1 cellular context compared by ENCODE assay signal in the genomic region with DNA sequence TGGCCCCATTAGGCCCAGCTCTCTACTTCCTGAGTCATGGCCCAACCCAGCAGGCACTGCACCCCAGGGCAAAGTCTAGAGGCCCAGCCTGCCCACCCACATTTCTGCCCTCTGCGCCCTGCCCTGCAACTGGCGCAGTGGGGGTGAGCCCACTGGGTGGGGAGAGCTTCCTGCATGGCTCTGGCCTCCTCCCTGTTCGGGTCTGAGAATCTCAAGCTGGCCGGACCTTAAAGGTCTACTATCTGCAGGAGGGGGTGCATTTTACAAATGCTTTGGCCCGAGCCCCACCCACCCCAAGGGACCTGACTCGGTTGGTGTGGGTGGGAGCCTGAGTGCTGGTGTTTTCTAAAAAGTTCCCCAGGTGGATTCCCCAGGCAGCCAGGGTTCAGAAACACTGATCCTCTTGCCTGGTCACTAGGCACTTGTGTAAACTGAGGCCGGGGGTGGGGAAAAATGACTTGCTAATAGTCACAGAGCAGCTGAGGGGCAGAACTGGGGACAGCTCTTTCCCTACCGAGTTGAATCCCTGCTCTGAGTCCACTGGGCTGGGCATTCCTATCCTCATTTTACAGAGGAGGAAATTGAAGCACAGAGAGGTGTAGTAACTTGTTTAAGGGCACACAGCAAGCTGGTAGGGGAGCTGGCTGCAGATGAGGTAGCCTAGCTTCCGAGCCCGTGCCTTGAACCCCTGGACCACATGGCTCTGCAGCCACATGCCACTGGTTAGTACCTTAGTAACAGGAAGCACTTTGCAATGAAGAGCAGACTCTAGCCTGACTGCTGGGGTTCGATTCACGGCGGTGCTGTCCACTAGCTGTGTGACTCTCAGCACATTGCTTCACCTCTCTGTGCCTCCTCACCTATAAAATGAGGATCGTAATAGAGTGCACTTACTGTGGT.
TF ChIP-seq lines count a peak whose summit lies in the region.

No MANE protein-coding gene starts in this region.

TF ChIP-seq in IMR-90, 13 proteins besides CTCF, POLR2A, EP300 and RAD21:
- no peak for TF ChIP-seq FOS (IDR thresholded peaks at IDR 0.05; ENCODE audit: low read depth, low read length)
- TF ChIP-seq SMC3 (IDR thresholded peaks at IDR 0.05; ENCODE audit: low read depth, low read length): no peak
- TF ChIP-seq BHLHE40 (IDR thresholded peaks at IDR 0.05; ENCODE audit: low read depth, low read length): no peak
- TF ChIP-seq NFE2L2 (IDR thresholded peaks at IDR 0.05; ENCODE audit: low read depth, low read length): no peak
- no peak for TF ChIP-seq RCOR1 (IDR thresholded peaks at IDR 0.05; ENCODE audit: insufficient replicate concordance, low read length)
- no peak for TF ChIP-seq MXI1 (IDR thresholded peaks at IDR 0.05; ENCODE audit: borderline replicate concordance, low read depth, low read length)
- no peak for TF ChIP-seq MAFK (IDR thresholded peaks at IDR 0.05; ENCODE audit: low read depth, low read length)
- TF ChIP-seq, protein P1, sequence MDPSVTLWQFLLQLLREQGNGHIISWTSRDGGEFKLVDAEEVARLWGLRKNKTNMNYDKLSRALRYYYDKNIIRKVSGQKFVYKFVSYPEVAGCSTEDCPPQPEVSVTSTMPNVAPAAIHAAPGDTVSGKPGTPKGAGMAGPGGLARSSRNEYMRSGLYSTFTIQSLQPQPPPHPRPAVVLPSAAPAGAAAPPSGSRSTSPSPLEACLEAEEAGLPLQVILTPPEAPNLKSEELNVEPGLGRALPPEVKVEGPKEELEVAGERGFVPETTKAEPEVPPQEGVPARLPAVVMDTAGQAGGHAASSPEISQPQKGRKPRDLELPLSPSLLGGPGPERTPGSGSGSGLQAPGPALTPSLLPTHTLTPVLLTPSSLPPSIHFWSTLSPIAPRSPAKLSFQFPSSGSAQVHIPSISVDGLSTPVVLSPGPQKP (IDR thresholded peaks at IDR 0.05; ENCODE audit: borderline replicate concordance, low read depth, low read length): no peak
- TF ChIP-seq, protein P2, sequence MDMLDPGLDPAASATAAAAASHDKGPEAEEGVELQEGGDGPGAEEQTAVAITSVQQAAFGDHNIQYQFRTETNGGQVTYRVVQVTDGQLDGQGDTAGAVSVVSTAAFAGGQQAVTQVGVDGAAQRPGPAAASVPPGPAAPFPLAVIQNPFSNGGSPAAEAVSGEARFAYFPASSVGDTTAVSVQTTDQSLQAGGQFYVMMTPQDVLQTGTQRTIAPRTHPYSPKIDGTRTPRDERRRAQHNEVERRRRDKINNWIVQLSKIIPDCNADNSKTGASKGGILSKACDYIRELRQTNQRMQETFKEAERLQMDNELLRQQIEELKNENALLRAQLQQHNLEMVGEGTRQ (IDR thresholded peaks at IDR 0.05; ENCODE audit: low read depth, low read length): no peak
- no peak for TF ChIP-seq MAZ (IDR thresholded peaks at IDR 0.05; ENCODE audit: borderline replicate concordance, low read depth, low read length)
- no peak for TF ChIP-seq CHD1 (IDR thresholded peaks at IDR 0.05; ENCODE audit: low read depth, low read length)
- TF ChIP-seq RFX5 (IDR thresholded peaks at IDR 0.05; ENCODE audit: low read depth, low read length): no peak
- no peak for TF ChIP-seq CEBPB (IDR thresholded peaks at IDR 0.05; ENCODE audit: low read depth, low read length)
